1 cellular context compared by ENCODE assay signal in genomic region chr19:21094347-21095025, GRCh38.
TF ChIP-seq lines count a peak whose summit lies in the region.

No MANE protein-coding gene starts in this region.

TF ChIP-seq in GM12878, 131 proteins besides CTCF, POLR2A, EP300 and RAD21:
- TF ChIP-seq NFYA (IDR thresholded peaks at IDR 0.05; ENCODE audit: borderline replicate concordance, low read depth, low read length) (no peak), MTA2 (IDR thresholded peaks at IDR 0.05; ENCODE audit: low read depth) (0 out of 2 replicates have a peak, but pooled peaks have one; percentile 18)
